12 cellular contexts compared by ENCODE assay signal in the genomic region with DNA sequence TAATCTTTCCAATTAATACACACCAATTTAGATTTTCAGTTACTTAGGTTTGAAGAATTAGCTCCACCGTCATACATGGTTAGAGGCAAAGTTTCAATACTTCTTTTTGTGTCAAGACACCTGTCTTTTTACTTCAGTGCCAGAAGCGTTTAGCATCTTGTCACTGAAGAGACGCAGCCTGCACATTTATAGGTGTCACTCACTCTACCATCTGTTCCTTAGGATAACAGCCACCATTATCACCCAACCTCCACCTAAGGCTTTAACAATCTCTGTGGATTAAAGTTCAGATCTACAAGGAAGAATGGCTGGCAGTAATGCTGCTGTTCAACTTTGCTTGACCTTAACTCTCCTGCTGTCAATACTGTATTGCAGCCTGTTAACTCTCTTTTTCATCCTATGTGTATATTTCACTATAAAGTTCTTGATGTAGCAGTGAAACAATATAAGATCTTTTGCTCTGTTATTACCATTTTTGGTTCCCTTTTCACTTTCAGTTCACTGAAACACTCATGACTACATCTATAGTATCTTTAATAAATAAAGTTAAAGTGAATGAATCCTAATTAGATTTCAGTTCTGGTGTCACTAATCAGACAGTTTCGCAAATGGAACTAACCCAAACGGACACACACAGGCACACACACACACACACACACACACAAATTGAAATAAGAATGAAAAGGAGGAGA.
DNase-seq lines count a peak whose midpoint lies in the region; ATAC-seq, FAIRE-seq and TF ChIP-seq lines count a peak whose summit lies in the region.
"Had no signal": no experiment of that assay in that cellular context is flagged by ENCODE, and none has a peak within 500 bp of the region (broad histone marks: within the 10 kb centered on the region; RNA-seq: fewer than 3 reads in every experiment).

No MANE protein-coding gene starts in this region.

- H3K27me3 ChIP-seq in GM12878 (replicated peaks in 1 of 2; ENCODE audit: control insufficient read depth in 2 of 2, insufficient read depth in 2 of 2, low read length in 1 of 2): no peaks in the 10 kb centered on the region

- BruUV-seq in GM12878 (replicated peaks; lab: Mats Ljungman, UMichigan): no TSS peak

- no peaks in the 10 kb centered on the region for H3K36me3 Mint-ChIP-seq in osteocyte (ENCODE audit: unreplicated experiment)
- H3K36me3 Mint-ChIP-seq: naive thymus-derived CD4-positive, alpha-beta T cell had no signal

- TF ChIP-seq CTCF in GM12878 (IDR thresholded peaks at IDR 0.05 in 2 of 3, conservative IDR thresholded peaks at IDR 0.05 in 1 of 3; ENCODE audit: control insufficient read depth in 2 of 3, extremely low read depth in 1 of 3, insufficient read depth in 1 of 3, low read depth in 3 of 3, low read length in 3 of 3) (no peak), osteocyte (IDR thresholded peaks at IDR 0.05) (no peak)

- no peak overlapping the region for H2AFZ ChIP-seq in GM12878 (ENCODE audit: control insufficient read depth, low read depth, low read length)

- POLR2A ChIA-PET in GM12878 (lab: Charles Lee): no interaction called here

- no peaks in the 10 kb centered on the region for H3K4me1 Mint-ChIP-seq in osteocyte (ENCODE audit: unreplicated experiment)
- H3K4me1 Mint-ChIP-seq: naive thymus-derived CD4-positive, alpha-beta T cell had no signal

- H3K27ac ChIP-seq in GM12878 (ENCODE audit: control insufficient read depth, insufficient read depth): no peak overlapping the region

- H3K79me2 ChIP-seq in GM12878 (ENCODE audit: control insufficient read depth, insufficient read depth, low read length): no peaks in the 10 kb centered on the region

- SMC1A ChIA-PET in GM12878 (lab: Charles Lee; ENCODE audit: uncharacterized antibody, unreplicated experiment): no interaction called here

- WGBS in GM12878 (ENCODE audit: insufficient coverage, insufficient replicate concordance, low lambda C conversion rate, missing lambda C conversion rate): 0% methylated on average over 5 of the region's 5 CpGs

- H3K36me3 ChIP-seq in GM12878 (ENCODE audit: control insufficient read depth in 2 of 2, insufficient read depth in 2 of 2, low read length in 1 of 2): no peaks in the 10 kb centered on the region

- no peak overlapping the region for H3K4me3 ChIP-seq in GM12878

- H3K9me3 Mint-ChIP-seq in osteocyte (ENCODE audit: unreplicated experiment): no peaks in the 10 kb centered on the region

- H3K4me3 Mint-ChIP-seq in osteocyte (ENCODE audit: unreplicated experiment): no peak overlapping the region
- H3K4me3 Mint-ChIP-seq: naive thymus-derived CD4-positive, alpha-beta T cell had no signal

- no peaks in the 10 kb centered on the region for H3K4me1 ChIP-seq in GM12878 (ENCODE audit: control insufficient read depth, insufficient read depth, low read length)

- TF ChIP-seq RAD21 in GM12878 (IDR thresholded peaks at IDR 0.05; ENCODE audit: insufficient read depth, low read depth, low read length): no peak

- in situ Hi-C loops in GM12878 (cut with MboI): no loop called here

- no peaks in the 10 kb centered on the region for H3K9me3 ChIP-seq in GM12878 (replicated peaks; ENCODE audit: control insufficient read depth, insufficient read depth, low read length)

- H4K20me1 ChIP-seq in GM12878 (ENCODE audit: control insufficient read depth, insufficient read depth): no peaks in the 10 kb centered on the region

- no peak for TF ChIP-seq EP300 in GM12878 (IDR thresholded peaks at IDR 0.05; ENCODE audit: borderline replicate concordance in 1 of 2, control insufficient read depth in 1 of 2, low read depth in 2 of 2, low read length in 2 of 2)

- ATAC-seq in GM18517 (IDR thresholded peaks at IDR 0.05; ENCODE audit: unreplicated experiment) (peak; percentile 57), GM21576 (IDR thresholded peaks at IDR 0.05; ENCODE audit: unreplicated experiment) (peak; percentile 76), GM12878 (peak; percentile 87), GM18873 (IDR thresholded peaks at IDR 0.05; ENCODE audit: low FRiP score, unreplicated experiment) (no peak)
- ATAC-seq: naive thymus-derived CD4-positive, alpha-beta T cell had no signal

- no peak overlapping the region for H3K27ac Mint-ChIP-seq in osteocyte (ENCODE audit: unreplicated experiment)
- H3K27ac Mint-ChIP-seq: naive thymus-derived CD4-positive, alpha-beta T cell had no signal

- intact Hi-C loops in GM12878 (cut with micrococcal nuclease; ENCODE audit: unreplicated experiment): no loop called here

- no peaks in the 10 kb centered on the region for H3K27me3 Mint-ChIP-seq in osteocyte (ENCODE audit: unreplicated experiment)
- H3K27me3 Mint-ChIP-seq: naive thymus-derived CD4-positive, alpha-beta T cell had no signal

- no peak overlapping the region for H3K4me2 ChIP-seq in GM12878 (ENCODE audit: control insufficient read depth, insufficient read depth)

- no peak for TF ChIP-seq POLR2A in GM12878 (IDR thresholded peaks at IDR 0.05; ENCODE audit: low read depth, low read length)

- RAD21 ChIA-PET in GM12878 (lab: Charles Lee; ENCODE audit: unreplicated experiment): no interaction called here

- no peak for FAIRE-seq in GM12878 (lab: Jason Lieb, UNC)

- peak; percentile 6 for DNase-seq in HT-29 (ENCODE audit: low spot score)
- DNase-seq in GM12878 (ENCODE audit: low read depth, low spot score): no peak
- DNase-seq in activated CD4-positive, alpha-beta T cell treated with anti-CD3 and anti-CD28 coated beads, Interleukin-2, amount 50 U/mL, for 4 hours: no peak
- no peak for DNase-seq in NK-92 treated with Interleukin-12 subunit alpha and Interleukin-12 subunit beta, amount 100 ng/mL, for 24 hours (lab: John Stamatoyannopoulos, UW)
- no peak for DNase-seq in osteocyte (ENCODE audit: extremely low spot score, unreplicated experiment)
- DNase-seq: amniotic stem cell; kidney glomerular epithelial cell; naive thymus-derived CD4-positive, alpha-beta T cell; NCI-H1436 treated with DMSO at 0.1 percent for 48 hours had no signal

- CTCF ChIA-PET in GM12878 (lab: Yijun Ruan, JAX): no interaction called here

- H3K9ac ChIP-seq in GM12878 (ENCODE audit: control insufficient read depth, insufficient read depth, low read length): no peak overlapping the region

TF ChIP-seq in GM12878, 131 proteins besides CTCF, POLR2A, EP300 and RAD21 (continues in another document):
- TF ChIP-seq, protein P1, sequence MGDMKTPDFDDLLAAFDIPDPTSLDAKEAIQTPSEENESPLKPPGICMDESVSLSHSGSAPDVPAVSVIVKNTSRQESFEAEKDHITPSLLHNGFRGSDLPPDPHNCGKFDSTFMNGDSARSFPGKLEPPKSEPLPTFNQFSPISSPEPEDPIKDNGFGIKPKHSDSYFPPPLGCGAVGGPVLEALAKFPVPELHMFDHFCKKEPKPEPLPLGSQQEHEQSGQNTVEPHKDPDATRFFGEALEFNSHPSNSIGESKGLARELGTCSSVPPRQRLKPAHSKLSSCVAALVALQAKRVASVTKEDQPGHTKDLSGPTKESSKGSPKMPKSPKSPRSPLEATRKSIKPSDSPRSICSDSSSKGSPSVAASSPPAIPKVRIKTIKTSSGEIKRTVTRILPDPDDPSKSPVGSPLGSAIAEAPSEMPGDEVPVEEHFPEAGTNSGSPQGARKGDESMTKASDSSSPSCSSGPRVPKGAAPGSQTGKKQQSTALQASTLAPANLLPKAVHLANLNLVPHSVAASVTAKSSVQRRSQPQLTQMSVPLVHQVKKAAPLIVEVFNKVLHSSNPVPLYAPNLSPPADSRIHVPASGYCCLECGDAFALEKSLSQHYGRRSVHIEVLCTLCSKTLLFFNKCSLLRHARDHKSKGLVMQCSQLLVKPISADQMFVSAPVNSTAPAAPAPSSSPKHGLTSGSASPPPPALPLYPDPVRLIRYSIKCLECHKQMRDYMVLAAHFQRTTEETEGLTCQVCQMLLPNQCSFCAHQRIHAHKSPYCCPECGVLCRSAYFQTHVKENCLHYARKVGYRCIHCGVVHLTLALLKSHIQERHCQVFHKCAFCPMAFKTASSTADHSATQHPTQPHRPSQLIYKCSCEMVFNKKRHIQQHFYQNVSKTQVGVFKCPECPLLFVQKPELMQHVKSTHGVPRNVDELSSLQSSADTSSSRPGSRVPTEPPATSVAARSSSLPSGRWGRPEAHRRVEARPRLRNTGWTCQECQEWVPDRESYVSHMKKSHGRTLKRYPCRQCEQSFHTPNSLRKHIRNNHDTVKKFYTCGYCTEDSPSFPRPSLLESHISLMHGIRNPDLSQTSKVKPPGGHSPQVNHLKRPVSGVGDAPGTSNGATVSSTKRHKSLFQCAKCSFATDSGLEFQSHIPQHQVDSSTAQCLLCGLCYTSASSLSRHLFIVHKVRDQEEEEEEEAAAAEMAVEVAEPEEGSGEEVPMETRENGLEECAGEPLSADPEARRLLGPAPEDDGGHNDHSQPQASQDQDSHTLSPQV (IDR thresholded peaks at IDR 0.05): no peak
- no peak for TF ChIP-seq KAT2A (conservative IDR thresholded peaks at IDR 0.05; ENCODE audit: control insufficient read depth, low read depth, low read length)
- no peak for TF ChIP-seq STAT3 (IDR thresholded peaks at IDR 0.05; ENCODE audit: low read depth, low read length)
- TF ChIP-seq, protein P2, sequence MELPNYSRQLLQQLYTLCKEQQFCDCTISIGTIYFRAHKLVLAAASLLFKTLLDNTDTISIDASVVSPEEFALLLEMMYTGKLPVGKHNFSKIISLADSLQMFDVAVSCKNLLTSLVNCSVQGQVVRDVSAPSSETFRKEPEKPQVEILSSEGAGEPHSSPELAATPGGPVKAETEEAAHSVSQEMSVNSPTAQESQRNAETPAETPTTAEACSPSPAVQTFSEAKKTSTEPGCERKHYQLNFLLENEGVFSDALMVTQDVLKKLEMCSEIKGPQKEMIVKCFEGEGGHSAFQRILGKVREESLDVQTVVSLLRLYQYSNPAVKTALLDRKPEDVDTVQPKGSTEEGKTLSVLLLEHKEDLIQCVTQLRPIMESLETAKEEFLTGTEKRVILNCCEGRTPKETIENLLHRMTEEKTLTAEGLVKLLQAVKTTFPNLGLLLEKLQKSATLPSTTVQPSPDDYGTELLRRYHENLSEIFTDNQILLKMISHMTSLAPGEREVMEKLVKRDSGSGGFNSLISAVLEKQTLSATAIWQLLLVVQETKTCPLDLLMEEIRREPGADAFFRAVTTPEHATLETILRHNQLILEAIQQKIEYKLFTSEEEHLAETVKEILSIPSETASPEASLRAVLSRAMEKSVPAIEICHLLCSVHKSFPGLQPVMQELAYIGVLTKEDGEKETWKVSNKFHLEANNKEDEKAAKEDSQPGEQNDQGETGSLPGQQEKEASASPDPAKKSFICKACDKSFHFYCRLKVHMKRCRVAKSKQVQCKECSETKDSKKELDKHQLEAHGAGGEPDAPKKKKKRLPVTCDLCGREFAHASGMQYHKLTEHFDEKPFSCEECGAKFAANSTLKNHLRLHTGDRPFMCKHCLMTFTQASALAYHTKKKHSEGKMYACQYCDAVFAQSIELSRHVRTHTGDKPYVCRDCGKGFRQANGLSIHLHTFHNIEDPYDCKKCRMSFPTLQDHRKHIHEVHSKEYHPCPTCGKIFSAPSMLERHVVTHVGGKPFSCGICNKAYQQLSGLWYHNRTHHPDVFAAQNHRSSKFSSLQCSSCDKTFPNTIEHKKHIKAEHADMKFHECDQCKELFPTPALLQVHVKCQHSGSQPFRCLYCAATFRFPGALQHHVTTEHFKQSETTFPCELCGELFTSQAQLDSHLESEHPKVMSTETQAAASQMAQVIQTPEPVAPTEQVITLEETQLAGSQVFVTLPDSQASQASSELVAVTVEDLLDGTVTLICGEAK (IDR thresholded peaks at IDR 0.05; ENCODE audit: borderline replicate concordance): no peak
- TF ChIP-seq RCOR1 (conservative IDR thresholded peaks at IDR 0.05; ENCODE audit: low read depth, low read length): no peak
